ENCODE assay signal across 8 cellular contexts in genomic region chr18:60684843-60685513, GRCh38.
DNase-seq lines count a peak whose midpoint lies in the region; ATAC-seq lines count a peak whose summit lies in the region.

No MANE protein-coding gene starts in this region.

- no peak overlapping the region for H3K4me3 ChIP-seq in effector memory CD4-positive, alpha-beta T cell (ENCODE audit: insufficient read depth, low read depth, low read length, poor library complexity, severe bottlenecking)

- in situ Hi-C loops in KBM-7 (cut with MboI; ENCODE audit: low pct_unique_long_range_greater_than_20kb, low sequenced_read_pairs): no loop called here

- no peak for ATAC-seq in T-helper 17 cell

- H3K36me3 ChIP-seq in effector memory CD4-positive, alpha-beta T cell (ENCODE audit: control insufficient read depth, insufficient read depth, low read length): no peaks in the 10 kb centered on the region

- no peaks in the 10 kb centered on the region for H3K27me3 Mint-ChIP-seq in T-helper 17 cell

- no peak overlapping the region for H3K27ac ChIP-seq in effector memory CD4-positive, alpha-beta T cell (ENCODE audit: insufficient read depth, low read length, poor library complexity, severe bottlenecking)

- H3K4me1 Mint-ChIP-seq in T-helper 17 cell: no peaks in the 10 kb centered on the region

- no peak overlapping the region for H3K27ac Mint-ChIP-seq in T-helper 17 cell

- no peaks in the 10 kb centered on the region for H3K27me3 ChIP-seq in effector memory CD4-positive, alpha-beta T cell (replicated peaks; ENCODE audit: control insufficient read depth, insufficient read depth, low read length, poor library complexity, severe bottlenecking)

- no peak overlapping the region for H3K4me3 Mint-ChIP-seq in T-helper 17 cell

- H3K9me3 ChIP-seq in effector memory CD4-positive, alpha-beta T cell (ENCODE audit: control insufficient read depth, low read length): no peaks in the 10 kb centered on the region
- H3K9me3 ChIP-seq in T-helper 17 cell (ENCODE audit: control insufficient read depth, low read length, poor library complexity, severe bottlenecking): no peaks in the 10 kb centered on the region

- H3K36me3 Mint-ChIP-seq in T-helper 17 cell (ENCODE audit: low read depth): no peaks in the 10 kb centered on the region

- DNase-seq in GM04503 (ENCODE audit: low read depth): peak; percentile 1
- peak; percentile 11 for DNase-seq in KBM-7
- DNase-seq in SW480 (ENCODE audit: low spot score): peak; percentile 31
- DNase-seq in islet precursor cell: peak; percentile 65
- no peak for DNase-seq in activated gamma-delta T cell (lab: John Stamatoyannopoulos, UW)
- no peak for DNase-seq in effector memory CD4-positive, alpha-beta T cell
- DNase-seq in T-helper 17 cell: no peak
- DNase-seq in DMS79 (lab: John Stamatoyannopoulos, UW): no peak

- no peaks in the 10 kb centered on the region for H3K4me1 ChIP-seq in effector memory CD4-positive, alpha-beta T cell (ENCODE audit: control insufficient read depth, insufficient read depth, low read length, poor library complexity, severe bottlenecking)

Comparison
In these comparisons a context has a peak if more than half of its experiments do, and no peak if none do; other contexts are left out.
1. DNase-seq: peak in GM04503 (single experiment), KBM-7 (single experiment), SW480 (single experiment) and islet precursor cell (single experiment); none in activated gamma-delta T cell (single experiment), effector memory CD4-positive, alpha-beta T cell (0 of 3), T-helper 17 cell (0 of 3) and DMS79 (single experiment).